Comparison of ENCODE assay signal across 1 cellular context in genomic region chr5:131277415-131277814, GRCh38.
TF ChIP-seq lines count a peak whose summit lies in the region.

No MANE protein-coding gene starts in this region.

TF ChIP-seq in HepG2, 621 proteins besides CTCF, POLR2A, EP300 and RAD21:
- TF ChIP-seq ZNF747 (CRISPR knock-in tag; IDR thresholded peaks at IDR 0.05; ENCODE audit: borderline replicate concordance) (no peak), ARNT (IDR thresholded peaks at IDR 0.05) (no peak)
